Comparison of ENCODE assay signal across 9 cellular contexts in the genomic region with DNA sequence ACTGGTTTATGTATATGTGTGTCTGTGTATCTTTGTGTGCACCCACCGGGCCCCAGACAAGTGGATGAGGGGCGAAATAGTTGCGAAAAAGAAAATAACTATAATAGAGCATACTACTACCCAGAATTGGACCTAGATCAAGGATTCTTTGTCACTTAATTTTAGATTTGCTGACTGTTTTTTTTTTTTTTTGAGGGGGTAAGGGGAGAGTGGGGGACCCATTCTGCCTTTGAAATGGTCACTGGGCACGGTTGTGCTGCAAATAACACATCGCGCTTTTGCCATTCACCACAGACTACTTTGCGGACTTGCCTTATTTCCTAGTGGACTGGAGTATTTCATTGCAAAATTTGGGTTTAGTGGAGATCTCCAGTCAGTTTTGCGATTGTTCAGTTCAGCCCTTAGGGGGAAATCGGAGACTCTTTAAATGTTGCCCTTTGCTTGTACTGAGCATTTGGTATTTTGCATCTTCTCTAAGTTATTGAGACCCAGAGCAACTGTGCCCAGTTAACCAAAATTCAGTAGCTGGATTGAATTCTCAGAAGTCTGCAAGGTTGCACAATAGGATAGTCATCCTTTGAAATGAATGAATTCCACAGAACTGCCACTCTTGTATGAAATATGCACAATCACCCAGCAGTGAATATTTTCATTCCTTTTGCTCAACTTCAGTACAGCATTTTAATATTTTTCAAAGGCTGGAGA. TPM values are rescaled to one million over a fixed set of nuclear protein-coding genes. Genes with fewer than 3 reads are reported as not detected.
DNase-seq lines count a peak whose midpoint lies in the region; ATAC-seq, FAIRE-seq and TF ChIP-seq lines count a peak whose summit lies in the region.
"Had no signal": no experiment of that assay in that cellular context is flagged by ENCODE, and none has a peak within 500 bp of the region (broad histone marks: within the 10 kb centered on the region; RNA-seq: fewer than 3 reads in every experiment).

No MANE protein-coding gene starts in this region.

- H3K4me2 ChIP-seq in GM12878 (ENCODE audit: control insufficient read depth, insufficient read depth): no peak overlapping the region

- no peak for TF ChIP-seq CTCF in right atrium auricular region (IDR thresholded peaks at IDR 0.05)
- no peak for TF ChIP-seq CTCF in GM12878 (IDR thresholded peaks at IDR 0.05 in 2 of 3, conservative IDR thresholded peaks at IDR 0.05 in 1 of 3; ENCODE audit: control insufficient read depth in 2 of 3, extremely low read depth in 1 of 3, insufficient read depth in 1 of 3, low read depth in 3 of 3, low read length in 3 of 3)
- no peak for TF ChIP-seq CTCF in lower lobe of right lung (IDR thresholded peaks at IDR 0.05)

- intact Hi-C loops in cardiac septum (cut with DNase I) (loop anchor here (2.0 to 5.0 kb wide), 5 partner anchors 77 to 552 kb away; no protein-coding TSS in a partner anchor), GM12878 (cut with micrococcal nuclease; ENCODE audit: unreplicated experiment) (loop anchor here (5.0 to 10.0 kb wide), 5 partner anchors 177 to 675 kb away; no protein-coding TSS in a partner anchor), lower lobe of right lung (cut with DNase I) (loop anchor here (5.0 kb wide), 2 partner anchors 213 to 283 kb away; no protein-coding TSS in a partner anchor)

- no peak for FAIRE-seq in GM12878 (lab: Jason Lieb, UNC)

- SMC1A ChIA-PET in GM12878 (lab: Charles Lee; ENCODE audit: uncharacterized antibody, unreplicated experiment): interaction anchor here (0.9 to 1.5 kb wide), 4 partner anchors 10 to 280 kb away, joined by 3 to 5 read pairs (median 4); no protein-coding TSS in a partner anchor

- no peak for ATAC-seq in GM12878
- no peak for ATAC-seq in lower lobe of right lung
- ATAC-seq in GM18511 (IDR thresholded peaks at IDR 0.05; ENCODE audit: unreplicated experiment): no peak
- ATAC-seq: foreskin keratinocyte had no signal

- H3K79me2 ChIP-seq in GM12878 (ENCODE audit: control insufficient read depth, insufficient read depth, low read length): no peaks in the 10 kb centered on the region

- POLR2A ChIA-PET in GM12878 (lab: Charles Lee): no interaction called here

- H3K36me3 ChIP-seq in right atrium auricular region: peaks cover 18% of the 10 kb centered on the region
- H3K36me3 ChIP-seq in GM12878 (ENCODE audit: control insufficient read depth in 2 of 2, insufficient read depth in 2 of 2, low read length in 1 of 2): no peaks in the 10 kb centered on the region
- H3K36me3 ChIP-seq in lower lobe of right lung: peaks cover 15% of the 10 kb centered on the region
- no peaks in the 10 kb centered on the region for H3K36me3 ChIP-seq in urinary bladder (ENCODE audit: insufficient read depth)

- in situ Hi-C loops in GM12878 (cut with MboI): loop anchor here (5.0 kb wide), 1 partner anchor 887 kb away; no protein-coding TSS in a partner anchor

- RAD21 ChIA-PET in GM12878 (lab: Charles Lee; ENCODE audit: unreplicated experiment): no interaction called here

- H3K27me3 ChIP-seq in right atrium auricular region: no peaks in the 10 kb centered on the region
- peaks cover 0 to 18% of the 10 kb centered on the region in 2 experiments; a peak in 2 of 4 replicates for H3K27me3 ChIP-seq in GM12878 (replicated peaks in 1 of 2; ENCODE audit: control insufficient read depth in 2 of 2, insufficient read depth in 2 of 2, low read length in 1 of 2)
- H3K27me3 ChIP-seq in lower lobe of right lung (ENCODE audit: low read depth): peaks cover 5% of the 10 kb centered on the region

- peak overlapping the region; percentile 72 to 83 for H3K4me3 ChIP-seq in right atrium auricular region
- H3K4me3 ChIP-seq in GM12878: 0 out of 2 replicates have a peak overlapping the region, but pooled peaks have one; percentile 87
- peak overlapping the region; percentile 88 for H3K4me3 ChIP-seq in lower lobe of right lung
- peak overlapping the region; percentile 78 for H3K4me3 ChIP-seq in urinary bladder (ENCODE audit: low read depth, low read length)

- BruUV-seq in GM12878 (replicated peaks; lab: Mats Ljungman, UMichigan): no TSS peak

- H3K9ac ChIP-seq in GM12878 (ENCODE audit: control insufficient read depth, insufficient read depth, low read length): no peak overlapping the region

- H3K9me3 ChIP-seq in right atrium auricular region (no peaks in the 10 kb centered on the region), GM12878 (replicated peaks; ENCODE audit: control insufficient read depth, insufficient read depth, low read length) (no peaks in the 10 kb centered on the region), lower lobe of right lung (no peaks in the 10 kb centered on the region)

- 43% methylated on average over 9 of the region's 9 CpGs for WGBS in GM12878 (ENCODE audit: insufficient coverage, insufficient replicate concordance, low lambda C conversion rate, missing lambda C conversion rate)
- WGBS in urinary bladder: 19% methylated on average over 9 of the region's 9 CpGs

- CTCF ChIA-PET in GM12878 (lab: Yijun Ruan, JAX): interaction anchor here (1.2 to 2.1 kb wide), 3 partner anchors 10 to 890 kb away, joined by 7 to 8 read pairs (median 8); no protein-coding TSS in a partner anchor

- peaks cover 0 to 62% of the 10 kb centered on the region in 2 donors for H3K4me1 ChIP-seq in right atrium auricular region
- H3K4me1 ChIP-seq in GM12878 (ENCODE audit: control insufficient read depth, insufficient read depth, low read length): peaks cover 3% of the 10 kb centered on the region; the same call in 1 of the 2 replicates
- H3K4me1 ChIP-seq in lower lobe of right lung: peaks cover 52% of the 10 kb centered on the region
- H3K4me1 ChIP-seq in urinary bladder (ENCODE audit: insufficient read depth): peaks cover 1% of the 10 kb centered on the region

- no peak overlapping the region for H2AFZ ChIP-seq in GM12878 (ENCODE audit: control insufficient read depth, low read depth, low read length)

- no peak for TF ChIP-seq EP300 in GM12878 (IDR thresholded peaks at IDR 0.05; ENCODE audit: borderline replicate concordance in 1 of 2, control insufficient read depth in 1 of 2, low read depth in 2 of 2, low read length in 2 of 2)

- DNase-seq in right atrium auricular region (ENCODE audit: low spot score) (no peak), cardiac septum (ENCODE audit: low spot score) (no peak), GM12878 (ENCODE audit: low read depth, low spot score) (no peak), lower lobe of right lung (no peak), glomerular visceral epithelial cell (ENCODE audit: extremely low spot score) (no peak), dermis blood vessel endothelial cell (no peak)

- no peak for TF ChIP-seq RAD21 in GM12878 (IDR thresholded peaks at IDR 0.05; ENCODE audit: insufficient read depth, low read depth, low read length)

- H4K20me1 ChIP-seq in GM12878 (ENCODE audit: control insufficient read depth, insufficient read depth): 0 out of 2 replicates have a peak, but pooled peaks cover 3% of the 10 kb centered on the region

- H3K27ac ChIP-seq in right atrium auricular region (peak overlapping the region; percentile 93 to 98), GM12878 (ENCODE audit: control insufficient read depth, insufficient read depth) (no peak overlapping the region), lower lobe of right lung (peak overlapping the region; percentile 95), urinary bladder (ENCODE audit: low read depth) (peak overlapping the region; percentile 68)
- H3K27ac ChIP-seq: foreskin keratinocyte had no signal

- no peak for TF ChIP-seq POLR2A in GM12878 (IDR thresholded peaks at IDR 0.05; ENCODE audit: low read depth, low read length)

TF ChIP-seq in GM12878, 131 proteins besides CTCF, POLR2A, EP300 and RAD21 (continues in another document):
- TF ChIP-seq FOXM1 (IDR thresholded peaks at IDR 0.05; ENCODE audit: low read depth, low read length): no peak
- TF ChIP-seq SUZ12 (IDR thresholded peaks at IDR 0.05; ENCODE audit: unreplicated experiment): peak; percentile 2
- TF ChIP-seq, protein P1, sequence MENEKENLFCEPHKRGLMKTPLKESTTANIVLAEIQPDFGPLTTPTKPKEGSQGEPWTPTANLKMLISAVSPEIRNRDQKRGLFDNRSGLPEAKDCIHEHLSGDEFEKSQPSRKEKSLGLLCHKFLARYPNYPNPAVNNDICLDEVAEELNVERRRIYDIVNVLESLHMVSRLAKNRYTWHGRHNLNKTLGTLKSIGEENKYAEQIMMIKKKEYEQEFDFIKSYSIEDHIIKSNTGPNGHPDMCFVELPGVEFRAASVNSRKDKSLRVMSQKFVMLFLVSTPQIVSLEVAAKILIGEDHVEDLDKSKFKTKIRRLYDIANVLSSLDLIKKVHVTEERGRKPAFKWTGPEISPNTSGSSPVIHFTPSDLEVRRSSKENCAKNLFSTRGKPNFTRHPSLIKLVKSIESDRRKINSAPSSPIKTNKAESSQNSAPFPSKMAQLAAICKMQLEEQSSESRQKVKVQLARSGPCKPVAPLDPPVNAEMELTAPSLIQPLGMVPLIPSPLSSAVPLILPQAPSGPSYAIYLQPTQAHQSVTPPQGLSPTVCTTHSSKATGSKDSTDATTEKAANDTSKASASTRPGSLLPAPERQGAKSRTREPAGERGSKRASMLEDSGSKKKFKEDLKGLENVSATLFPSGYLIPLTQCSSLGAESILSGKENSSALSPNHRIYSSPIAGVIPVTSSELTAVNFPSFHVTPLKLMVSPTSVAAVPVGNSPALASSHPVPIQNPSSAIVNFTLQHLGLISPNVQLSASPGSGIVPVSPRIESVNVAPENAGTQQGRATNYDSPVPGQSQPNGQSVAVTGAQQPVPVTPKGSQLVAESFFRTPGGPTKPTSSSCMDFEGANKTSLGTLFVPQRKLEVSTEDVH (IDR thresholded peaks at IDR 0.05; ENCODE audit: low read depth, partially characterized antibody): no peak

RNA-seq across cellular contexts. Expression of a gene that starts 2.8 kb away (rescaled TPM):
- total RNA-seq in right atrium auricular region (10 to 100 TPM; 33.5 to 55.7 TPM), cardiac septum (49.9 TPM), GM12878 (2014; rRNA removed) (8.6 and 9.2 TPM in 2 replicates), GM12878 (2014; rRNA removed; fragmentation: Illumina TruSeq; extraction: Trizol) (5.2 and 5.3 TPM in 2 replicates), GM12878 (2021) (8.4 and 9.7 TPM in 2 replicates), lower lobe of right lung (35.1 TPM), urinary bladder (51.3 TPM), dermis blood vessel endothelial cell (73.6 and 141 TPM in 2 replicates)
- 16.9 and 24.4 TPM in 2 replicates for total RNA-seq in GM12878 (2013; cell fraction: nucleolus; rRNA removed)
- 3.3 TPM for polyA plus RNA-seq in GM12878 (2011; ENCODE audit: low read depth)
- polyA plus RNA-seq in GM12878 (2011; rRNA removed) (5.1 and 6.4 TPM in 2 replicates), GM12878 (2014; fragmentation: Illumina TruSeq; extraction: Trizol) (6.8 and 7.3 TPM in 2 replicates), GM12878 (2014; fragmentation: Nextera tagmentation; extraction: Ambion mirVana) (1 to 10 TPM; 1.6 to 3.5 TPM), GM12878 (2014; rRNA removed) (6.8 and 9.0 TPM in 2 replicates), GM12878 (2016; fragmentation: Nextera tagmentation; extraction: Ambion mirVana) (1 to 10 TPM; 3.9 to 5.1 TPM), urinary bladder (27.5 TPM)
- polyA plus RNA-seq in GM12878 (2011; cell fraction: cytosol; rRNA removed): 6.0 and 6.1 TPM in 2 replicates
- 8.2 and 11.0 TPM in 2 replicates for polyA plus RNA-seq in GM12878 (2011; cell fraction: nucleus; rRNA removed)
- polyA plus RNA-seq in GM12878 (2012): 2.4 and 2.8 TPM in 2 replicates
- polyA minus RNA-seq in GM12878 (2011; rRNA and poly(A)+ RNA removed): 2.6 and 4.8 TPM in 2 replicates
- 1.9 and 4.3 TPM in 2 replicates for polyA minus RNA-seq in GM12878 (2011; cell fraction: cytosol; rRNA and poly(A)+ RNA removed)
- 7.5 and 9.4 TPM in 2 replicates for polyA minus RNA-seq in GM12878 (2011; cell fraction: nucleus; rRNA and poly(A)+ RNA removed)
